ENCODE assay signal across 14 cellular contexts in genomic region chr7:84669177-84669732, GRCh38.
"Had no signal": no experiment of that assay in that cellular context is flagged by ENCODE, and none has a peak within 500 bp of the region (broad histone marks: within the 10 kb centered on the region; RNA-seq: fewer than 3 reads in every experiment).

No MANE protein-coding gene starts in this region.

- H3K4me3 ChIP-seq: breast epithelium, dorsolateral prefrontal cortex, esophagus squamous epithelium, lung, tibial artery had no signal

- ATAC-seq: foreskin keratinocyte; stimulated activated naive B cell treated with anti-CD40 and anti-IgM and Interleukin-4, amounts not matched to agents 10 μg/mL and 1 μg/mL and 100 μg/mL, for 72 hours had no signal

- H3K36me3 ChIP-seq: breast epithelium, esophagus squamous epithelium, tibial artery had no signal

- DNase-seq: activated CD4-positive, alpha-beta T cell treated with anti-CD3 and anti-CD28 coated beads, Interleukin-2, amount 10 ng/mL, durations not matched to agents 7 days and 5 days; activated naive CD4-positive, alpha-beta T cell; aorta; dorsolateral prefrontal cortex; esophagus squamous epithelium; foreskin keratinocyte; head of caudate nucleus; midbrain; stimulated activated CD4-positive, alpha-beta T cell treated with anti-CD3 and anti-CD28 coated beads, Interleukin-4, amount 100 ng/mL, for 1 hour; stimulated activated naive B cell treated with anti-CD40 and anti-IgM and Interleukin-4, amounts not matched to agents 10 μg/mL and 1 μg/mL and 100 μg/mL, for 72 hours; SW 1271; tibial artery had no signal

- H3K9me3 ChIP-seq: breast epithelium, esophagus squamous epithelium, tibial artery had no signal

- H3K4me1 ChIP-seq: breast epithelium had no signal

- H3K27me3 ChIP-seq: breast epithelium, dorsolateral prefrontal cortex, esophagus squamous epithelium, foreskin keratinocyte, tibial artery had no signal

- H3K27ac ChIP-seq: breast epithelium, dorsolateral prefrontal cortex, esophagus squamous epithelium, foreskin keratinocyte, tibial artery had no signal
